Comparison of ENCODE assay signal across 24 cellular contexts in genomic region chr12:57194253-57194652, GRCh38. TPM values are rescaled to one million over a fixed set of nuclear protein-coding genes. Genes with fewer than 3 reads are reported as not detected.
"Had no signal": no experiment of that assay in that cellular context is flagged by ENCODE, and none has a peak within 500 bp of the region (broad histone marks: within the 10 kb centered on the region; RNA-seq: fewer than 3 reads in every experiment).

No MANE protein-coding gene starts in this region.

- DNase-seq: effector CD8-positive, alpha-beta T cell; foreskin melanocyte; kidney; left cardiac atrium; left ventricle myocardium inferior; naive B cell; psoas muscle; retina; right lobe of liver; stimulated activated CD4-positive, alpha-beta T cell treated with anti-CD3 and anti-CD28 coated beads, Interleukin-4, amount 100 ng/mL, for 1 hour; stimulated activated CD8-positive, alpha-beta memory T cell treated with anti-CD3 and anti-CD28 coated beads, Interleukin-4, amount 100 ng/mL, for 48 hours; stimulated activated naive CD8-positive, alpha-beta T cell treated with anti-CD3 and anti-CD28 coated beads, Interleukin-15, Interleukin-2, amounts not matched to agents 100 U/mL and 50 U/mL, for 24 hours; thyroid gland; uterus had no signal

- H3K4me3 Mint-ChIP-seq: naive B cell; nephron; stimulated activated effector memory CD8-positive, alpha-beta T cell treated with anti-CD3 and anti-CD28 coated beads, Interleukin-12 subunit alpha, Interleukin-12 subunit beta, amount 100 ng/mL, for 72 hours; type B pancreatic cell had no signal

- H3K4me3 ChIP-seq: hepatocyte, left ventricle myocardium inferior, lung, psoas muscle, right lobe of liver, suprapubic skin, thyroid gland, uterus had no signal

- H3K27ac Mint-ChIP-seq: naive B cell; nephron; stimulated activated effector memory CD8-positive, alpha-beta T cell treated with anti-CD3 and anti-CD28 coated beads, Interleukin-12 subunit alpha, Interleukin-12 subunit beta, amount 100 ng/mL, for 72 hours; type B pancreatic cell had no signal

- H3K36me3 ChIP-seq: neutrophil, uterus had no signal

- H3K27me3 Mint-ChIP-seq: type B pancreatic cell had no signal

- ATAC-seq: left cardiac atrium; psoas muscle; right lobe of liver; stimulated activated effector memory CD8-positive, alpha-beta T cell treated with anti-CD3 and anti-CD28 coated beads, Interleukin-12 subunit alpha, Interleukin-12 subunit beta, amount 100 ng/mL, for 72 hours; stimulated activated naive CD8-positive, alpha-beta T cell treated with anti-CD3 and anti-CD28 coated beads, Interleukin-15, Interleukin-2, amounts not matched to agents 100 U/mL and 50 U/mL, for 24 hours had no signal

- H3K4me2 ChIP-seq: hepatocyte had no signal

- H3K36me3 Mint-ChIP-seq: naive B cell; stimulated activated effector memory CD8-positive, alpha-beta T cell treated with anti-CD3 and anti-CD28 coated beads, Interleukin-12 subunit alpha, Interleukin-12 subunit beta, amount 100 ng/mL, for 72 hours had no signal

- H3K27me3 ChIP-seq: hepatocyte, right lobe of liver, suprapubic skin, thyroid gland, uterus had no signal

- H3K9me3 ChIP-seq: left ventricle myocardium inferior, neutrophil, psoas muscle, right lobe of liver, suprapubic skin, thyroid gland, uterus had no signal

- H3K4me1 ChIP-seq: psoas muscle, right lobe of liver, suprapubic skin, uterus had no signal

- H3K79me2 ChIP-seq: hepatocyte had no signal

- H3K27ac ChIP-seq: hepatocyte, left ventricle myocardium inferior, neutrophil, psoas muscle, right lobe of liver, suprapubic skin, thyroid gland, uterus had no signal

- H3K9me3 Mint-ChIP-seq: naive B cell; nephron; stimulated activated effector memory CD8-positive, alpha-beta T cell treated with anti-CD3 and anti-CD28 coated beads, Interleukin-12 subunit alpha, Interleukin-12 subunit beta, amount 100 ng/mL, for 72 hours; type B pancreatic cell had no signal

- H2AFZ ChIP-seq: hepatocyte had no signal

RNA-seq across cellular contexts. Expression of gene LRP1-AS, which starts 46.8 kb away (rescaled TPM):
- total RNA-seq: dermis microvascular lymphatic vessel endothelial cell, hepatocyte, kidney, left cardiac atrium, left ventricle myocardium inferior, lung, osteoblast, psoas muscle, right lobe of liver, suprapubic skin, thyroid gland, uterus had no signal
- polyA plus RNA-seq: esophagus, lung, psoas muscle had no signal
